25 cellular contexts compared by ENCODE assay signal in the genomic region with DNA sequence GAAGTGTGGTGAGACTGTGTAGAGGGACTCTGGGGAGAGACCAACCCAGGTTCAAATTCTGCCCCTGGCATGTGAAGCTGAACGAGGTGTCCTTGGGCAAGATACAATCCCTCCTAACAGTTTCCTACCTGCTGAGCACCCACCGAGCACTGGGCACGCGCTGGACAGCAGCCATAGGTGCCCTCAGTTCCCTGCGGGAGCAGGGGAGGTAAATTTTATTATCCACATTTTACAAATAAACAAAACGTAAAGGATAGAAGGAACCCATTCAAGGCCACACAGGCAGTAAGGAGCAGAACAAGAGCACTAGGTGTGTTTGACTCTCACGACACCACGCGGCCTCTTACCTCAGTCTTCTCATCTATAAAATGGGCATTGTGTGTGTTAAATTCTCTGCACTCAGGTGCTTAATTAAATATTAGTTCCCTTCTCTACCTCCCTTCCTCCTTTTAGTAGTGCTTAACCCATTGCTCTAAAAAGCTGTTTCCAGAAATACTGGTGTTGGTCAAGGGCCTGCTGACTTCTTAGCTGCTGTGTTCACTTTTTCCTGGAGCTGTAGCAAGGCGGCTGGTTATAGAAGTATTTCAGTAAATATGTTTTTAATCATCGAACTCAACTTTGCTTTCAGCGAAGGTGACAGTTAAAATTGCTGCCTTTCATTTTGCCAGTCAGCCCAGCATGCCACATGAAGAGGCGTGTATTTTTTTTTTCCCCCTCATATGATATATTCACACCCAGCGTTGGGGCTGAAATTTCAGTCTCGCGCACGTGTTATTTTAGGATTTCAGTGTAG. TPM values are rescaled to one million over a fixed set of nuclear protein-coding genes. Genes with fewer than 3 reads are reported as not detected.
"Had no signal": no experiment of that assay in that cellular context is flagged by ENCODE, and none has a peak within 500 bp of the region (broad histone marks: within the 10 kb centered on the region; RNA-seq: fewer than 3 reads in every experiment).

No MANE protein-coding gene starts in this region.

- H3K27ac ChIP-seq: ascending aorta, KMS-11, Peyer's patch, RWPE1, SJCRH30 had no signal

- H3K36me3 Mint-ChIP-seq: activated CD4-positive, alpha-beta memory T cell treated with anti-CD3 and anti-CD28 coated beads for 36 hours had no signal

- DNase-seq: activated CD4-positive, alpha-beta memory T cell treated with anti-CD3 and anti-CD28 coated beads for 36 hours; activated CD4-positive, alpha-beta T cell treated with anti-CD3 and anti-CD28 coated beads, Interleukin-2, amount 10 ng/mL, durations not matched to agents 7 days and 5 days; activated CD4-positive, CD25-positive, alpha-beta regulatory T cell; activated CD8-positive, alpha-beta memory T cell treated with anti-CD3 and anti-CD28 coated beads for 24 hours; activated effector memory CD4-positive, alpha-beta T cell treated with anti-CD3 and anti-CD28 coated beads, Interleukin-2, amount 50 U/mL, for 16 hours; activated naive CD4-positive, alpha-beta T cell treated with Interleukin-2 at 50 U/mL for 16 hours; activated naive CD8-positive, alpha-beta T cell treated with anti-CD3 and anti-CD28 coated beads, Interleukin-2, amount 50 U/mL, for 24 hours; activated T-cell treated with anti-CD3 and anti-CD28 coated beads, Interleukin-2, amount 50 U/mL, for 4 hours; amniotic stem cell; body of pancreas; NCI-H1092; NCI-H1436; NCI-H345; NCI-H510A; NCI-H526 treated with DMSO at 0.1 percent for 48 hours; NK-92 treated with Interleukin-12 subunit alpha and Interleukin-12 subunit beta, amount 100 ng/mL, for 24 hours; OCI-M1; Peyer's patch; Right ventricle myocardium superior; SJCRH30 had no signal

- H3K4me3 ChIP-seq: ascending aorta, body of pancreas, Peyer's patch, SJCRH30 had no signal

- H3K4me3 Mint-ChIP-seq: activated CD4-positive, alpha-beta memory T cell treated with anti-CD3 and anti-CD28 coated beads for 36 hours; activated CD4-positive, alpha-beta T cell treated with anti-CD3 and anti-CD28 coated beads, Interleukin-2, amount 10 ng/mL, durations not matched to agents 7 days and 5 days; activated naive CD8-positive, alpha-beta T cell treated with anti-CD3 and anti-CD28 coated beads, Interleukin-2, amount 50 U/mL, for 24 hours; activated T-cell treated with anti-CD3 and anti-CD28 coated beads, Interleukin-2, amount 50 U/mL, for 4 hours; T-helper 1 cell treated with Interleukin-12 subunit alpha and Interleukin-12 subunit beta and Interleukin-4 antibody, amounts not matched to agents 30 μg/mL and 1 μg/mL, for 36 hours had no signal

- H3K9me3 ChIP-seq: body of pancreas had no signal

- H3K9ac ChIP-seq: KMS-11 had no signal

- H3K4me1 Mint-ChIP-seq: activated CD4-positive, alpha-beta T cell treated with anti-CD3 and anti-CD28 coated beads, Interleukin-2, amount 10 ng/mL, durations not matched to agents 7 days and 5 days; activated naive CD8-positive, alpha-beta T cell treated with anti-CD3 and anti-CD28 coated beads, Interleukin-2, amount 50 U/mL, for 24 hours had no signal

- H3K27ac Mint-ChIP-seq: activated CD4-positive, alpha-beta memory T cell treated with anti-CD3 and anti-CD28 coated beads for 36 hours; activated CD4-positive, alpha-beta T cell treated with anti-CD3 and anti-CD28 coated beads, Interleukin-2, amount 10 ng/mL, durations not matched to agents 7 days and 5 days; activated naive CD4-positive, alpha-beta T cell treated with anti-CD3 and anti-CD28 coated beads, Interleukin-2, amount 50 U/mL, for 72 hours; activated naive CD8-positive, alpha-beta T cell treated with anti-CD3 and anti-CD28 coated beads, Interleukin-2, amount 50 U/mL, for 24 hours had no signal

- H3K36me3 ChIP-seq: ascending aorta, Peyer's patch had no signal

RNA-seq across cellular contexts. Expression of gene PGBD5, which starts 41.6 kb away (rescaled TPM):
- total RNA-seq: activated CD4-positive, alpha-beta T cell treated with anti-CD3 and anti-CD28 coated beads, Interleukin-2, amount 10 ng/mL, durations not matched to agents 7 days and 5 days; ascending aorta had no signal
